ENCODE assay signal across 13 cellular contexts in genomic region chr3:16066975-16067374, GRCh38.
A peak's percentile ranks its signal among the peaks of the same experiment; 100 is the strongest.
DNase-seq lines count a peak whose midpoint lies in the region; ATAC-seq and TF ChIP-seq lines count a peak whose summit lies in the region.
"Had no signal": no experiment of that assay in that cellular context is flagged by ENCODE, and none has a peak within 500 bp of the region (broad histone marks: within the 10 kb centered on the region; RNA-seq: fewer than 3 reads in every experiment).

No MANE protein-coding gene starts in this region.

- POLR2A ChIA-PET in Panc1 (lab: Charles Lee), result no interaction called here

- H3K4ac ChIP-seq in mesenchymal stem cell (ENCODE audit: low read depth in 1 of 2, low read length in 2 of 2), result no peak overlapping the region

- peak overlapping the region in 1 of 2 experiments; percentile 75 for H2BK12ac ChIP-seq in mesenchymal stem cell (ENCODE audit: low read length in 2 of 2)

- H3K23ac ChIP-seq in mesenchymal stem cell (ENCODE audit: low read length in 2 of 2), result no peak overlapping the region

- H3K27me3 ChIP-seq in Panc1 (ENCODE audit: control insufficient read depth, insufficient read depth, low read length) (no peaks in the 10 kb centered on the region), mesenchymal stem cell (ENCODE audit: control insufficient read depth in 1 of 2, insufficient read depth in 1 of 2, low read length in 2 of 2) (no peaks in the 10 kb centered on the region), stomach (no peaks in the 10 kb centered on the region)
- H3K27me3 ChIP-seq: BE2C had no signal

- CTCF ChIA-PET in Panc1 (lab: Charles Lee), result no interaction called here

- H2BK5ac ChIP-seq in mesenchymal stem cell (ENCODE audit: low read depth, low read length, poor library complexity, severe bottlenecking), result no peak overlapping the region

- H3K27ac Mint-ChIP-seq in chondrocyte (ENCODE audit: unreplicated experiment), result peak overlapping the region; percentile 37

- H3K4me1 ChIP-seq in Panc1 (ENCODE audit: control insufficient read depth, insufficient read depth, low read length) (peaks cover 27% of the 10 kb centered on the region), mesenchymal stem cell (ENCODE audit: control insufficient read depth, insufficient read depth, low read depth, low read length) (peaks cover 9% of the 10 kb centered on the region), stomach (peaks cover 0 to 15% (median 4%) of the 10 kb centered on the region in 4 donors)

- peaks cover 48% of the 10 kb centered on the region for H3K4me1 Mint-ChIP-seq in chondrocyte (ENCODE audit: low read depth)

- peak overlapping the region; percentile 85 for H2AK5ac ChIP-seq in mesenchymal stem cell (ENCODE audit: low read length, severe bottlenecking)

- H3K4me3 ChIP-seq in Panc1 (ENCODE audit: low read depth in 2 of 2, low read length in 2 of 2) (no peak overlapping the region), mesenchymal stem cell (ENCODE audit: insufficient read depth in 1 of 2, low read depth in 1 of 2, low read length in 2 of 2) (no peak overlapping the region), stomach (no peak overlapping the region)

- no peak overlapping the region for H3K18ac ChIP-seq in mesenchymal stem cell (ENCODE audit: low read depth in 1 of 2, low read length in 2 of 2)

- 42% methylated on average over 5 of the region's 6 CpGs for WGBS in mesenchymal stem cell
- 80 to 88% (median 86%) methylated on average over 6 of the region's 6 CpGs for WGBS in stomach, 5 donors

- no peaks in the 10 kb centered on the region for H3K36me3 Mint-ChIP-seq in chondrocyte (ENCODE audit: low read depth)

- H2BK15ac ChIP-seq in mesenchymal stem cell (ENCODE audit: low read depth, poor library complexity, severe bottlenecking), result no peak overlapping the region

- in situ Hi-C loops in Panc1 (cut with HindIII; ENCODE audit: low pct_unique_long_range_greater_than_20kb, low sequenced_read_pairs), result no loop called here

- H3K9me3 Mint-ChIP-seq in chondrocyte (ENCODE audit: low read depth), result no peaks in the 10 kb centered on the region

- no peak overlapping the region for H2AFZ ChIP-seq in mesenchymal stem cell (ENCODE audit: low read depth, low read length)

- H3K4me2 ChIP-seq in mesenchymal stem cell (ENCODE audit: low read length, poor library complexity, severe bottlenecking), result no peak overlapping the region

- H3K14ac ChIP-seq in mesenchymal stem cell (ENCODE audit: low read length in 2 of 2), result no peak overlapping the region

- intact Hi-C loops in Panc1 (cut with micrococcal nuclease; ENCODE audit: unreplicated experiment) (loop anchor here (5.0 kb wide), 1 partner anchor 180 kb away; no protein-coding TSS in a partner anchor), stomach (cut with DNase I; ENCODE audit: low total_unique reads) (no loop called here)

- H3K36me3 ChIP-seq in Panc1 (ENCODE audit: control insufficient read depth, insufficient read depth, low read length) (no peaks in the 10 kb centered on the region), mesenchymal stem cell (ENCODE audit: control insufficient read depth in 1 of 2, insufficient read depth in 2 of 2, low read depth in 1 of 2, low read length in 2 of 2) (no peaks in the 10 kb centered on the region), stomach (no peaks in the 10 kb centered on the region)
- H3K36me3 ChIP-seq: BE2C had no signal

- no peak for TF ChIP-seq POLR2A in stomach (IDR thresholded peaks at IDR 0.05)

- no TSS peak for BruUV-seq in Panc1 (replicated peaks; lab: Mats Ljungman, UMichigan)

- no peak overlapping the region for H4K8ac ChIP-seq in mesenchymal stem cell (ENCODE audit: low read length)

- DNase-seq in AG20443 (ENCODE audit: low spot score), result peak; percentile 55
- DNase-seq in Panc1 (ENCODE audit: low read depth, low spot score), result no peak
- no peak for DNase-seq in chondrocyte (ENCODE audit: low spot score)
- peak; percentile 90 for DNase-seq in mesenchymal stem cell
- no peak for DNase-seq in DMS53 treated with DMSO at 0.1 percent for 48 hours (lab: John Stamatoyannopoulos, UW; ENCODE audit: unreplicated experiment)
- no peak for DNase-seq in stimulated activated CD4-positive, alpha-beta T cell treated with anti-CD3 and anti-CD28 coated beads, Interleukin-2, amount 100 ng/mL, for 24 hours
- DNase-seq in stomach, result no peak
- no peak for DNase-seq in activated CD4-positive, CD25-positive, alpha-beta regulatory T cell (lab: John Stamatoyannopoulos, UW)
- DNase-seq: BE2C, head of caudate nucleus, NCI-H2081 treated with DMSO at 0.1 percent for 48 hours had no signal

- no peak for TF ChIP-seq CTCF in Panc1 (IDR thresholded peaks at IDR 0.05)
- no peak for TF ChIP-seq CTCF in chondrocyte (IDR thresholded peaks at IDR 0.05)
- TF ChIP-seq CTCF in stomach (IDR thresholded peaks at IDR 0.05), result no peak

- H4K91ac ChIP-seq in mesenchymal stem cell (ENCODE audit: low read length), result no peak overlapping the region

- no peak overlapping the region for H2BK120ac ChIP-seq in mesenchymal stem cell (ENCODE audit: low read depth, low read length)

- peak overlapping the region; percentile 63 for H3K9ac ChIP-seq in mesenchymal stem cell (ENCODE audit: low read length)

- H3K27ac ChIP-seq in Panc1 (ENCODE audit: low read length), result peak overlapping the region; percentile 87
- H3K27ac ChIP-seq in mesenchymal stem cell (ENCODE audit: low read length, poor library complexity, severe bottlenecking), result no peak overlapping the region
- no peak overlapping the region for H3K27ac ChIP-seq in stomach
- H3K27ac ChIP-seq: VCaP had no signal

- no peak overlapping the region for H3K4me3 Mint-ChIP-seq in chondrocyte (ENCODE audit: unreplicated experiment)
- H3K4me3 Mint-ChIP-seq: neural crest cell had no signal

- no peak for TF ChIP-seq EP300 in stomach (IDR thresholded peaks at IDR 0.05)

- no peaks in the 10 kb centered on the region for H3K79me1 ChIP-seq in mesenchymal stem cell (replicated peaks; ENCODE audit: low read length, poor library complexity, severe bottlenecking)

- H3K9me3 ChIP-seq in Panc1 (ENCODE audit: control insufficient read depth, insufficient read depth, low read depth, low read length) (peaks cover 2% of the 10 kb centered on the region; the same call in 1 of the 2 replicates), mesenchymal stem cell (ENCODE audit: control insufficient read depth, low read length) (no peaks in the 10 kb centered on the region), stomach (no peaks in the 10 kb centered on the region)
- H3K9me3 ChIP-seq: BE2C had no signal

- H3K27me3 Mint-ChIP-seq in chondrocyte (ENCODE audit: low read depth), result no peaks in the 10 kb centered on the region

- ATAC-seq in Panc1, result no peak

Comparison
In these comparisons a context has a peak if more than half of its experiments do, and no peak if none do; other contexts are left out.
1. DNase-seq: peak in AG20443 (single experiment) and mesenchymal stem cell (single experiment); none in Panc1 (single experiment), chondrocyte (single experiment), DMS53 treated with DMSO at 0.1 percent for 48 hours (single experiment), stimulated activated CD4-positive, alpha-beta T cell treated with anti-CD3 and anti-CD28 coated beads, Interleukin-2, amount 100 ng/mL, for 24 hours (0 of 2), stomach (single experiment) and activated CD4-positive, CD25-positive, alpha-beta regulatory T cell (0 of 4).